1 cellular context compared by ENCODE assay signal in the genomic region with DNA sequence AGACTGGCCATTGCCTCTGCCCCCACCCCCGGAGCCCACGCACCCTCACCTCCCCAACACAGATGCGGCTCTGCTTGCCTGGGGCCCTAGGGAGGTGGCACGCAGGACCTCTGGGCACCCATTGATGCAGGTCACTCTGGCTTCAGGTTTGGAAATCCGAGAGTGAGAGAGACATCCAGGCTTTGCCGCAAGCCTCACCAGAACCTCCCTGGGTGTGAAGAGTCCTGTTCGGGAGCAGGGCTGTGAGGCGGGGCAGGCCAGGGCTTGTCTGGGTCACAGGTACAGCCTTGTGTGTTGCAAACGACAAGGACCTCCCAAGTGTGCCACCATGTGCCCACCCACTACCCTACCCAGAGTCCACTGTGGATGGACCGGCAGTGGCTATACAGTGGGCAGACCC. TPM values are rescaled to one million over a fixed set of nuclear protein-coding genes. Genes with fewer than 3 reads are reported as not detected.
"Had no signal": no experiment of that assay in that cellular context is flagged by ENCODE, and none has a peak within 500 bp of the region (broad histone marks: within the 10 kb centered on the region; RNA-seq: fewer than 3 reads in every experiment).

No MANE protein-coding gene starts in this region.

RNA-seq across cellular contexts. Expression of a gene that starts 7.5 kb away (rescaled TPM):
- total RNA-seq: IMR-90 had no signal
- polyA plus RNA-seq: IMR-90 had no signal
